8 cellular contexts compared by ENCODE assay signal in the genomic region with DNA sequence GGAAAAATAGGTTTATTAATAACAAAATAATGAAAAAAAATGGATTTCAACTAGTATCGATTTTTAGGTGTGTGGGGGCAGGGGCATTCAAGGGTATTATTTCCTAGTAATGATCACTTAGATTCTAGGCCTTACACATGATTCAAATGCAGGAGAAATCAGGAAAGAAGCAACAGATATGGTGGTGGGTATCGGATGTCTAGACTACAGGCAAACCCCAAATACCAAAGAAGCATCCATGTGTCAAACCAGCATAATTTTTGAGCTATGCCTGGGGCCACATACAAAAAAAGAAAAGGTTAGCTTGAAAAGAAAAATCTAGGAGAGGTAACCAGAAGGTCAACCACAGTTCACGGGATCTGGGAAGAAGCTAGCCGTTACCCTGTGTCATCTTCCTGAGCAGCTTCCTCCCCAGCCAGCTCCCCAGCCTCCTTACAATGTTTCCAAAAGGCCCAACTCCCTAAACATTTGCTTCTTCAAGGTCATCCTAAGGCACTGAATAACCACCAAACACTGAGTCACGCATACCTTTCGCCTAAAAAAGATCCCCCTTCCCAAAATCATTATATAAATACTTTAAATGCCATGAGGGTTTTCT. TPM values are rescaled to one million over a fixed set of nuclear protein-coding genes. Genes with fewer than 3 reads are reported as not detected.
DNase-seq lines count a peak whose midpoint lies in the region; ATAC-seq and TF ChIP-seq lines count a peak whose summit lies in the region.

No MANE protein-coding gene starts in this region.

- DNase-seq in activated CD4-positive, alpha-beta T cell treated with anti-CD3 and anti-CD28 coated beads, Interleukin-2, amount 10 ng/mL, durations not matched to agents 7 days and 5 days = no peak
- no peak for DNase-seq in activated CD4-positive, alpha-beta T cell treated with anti-CD3 and anti-CD28 coated beads, Interleukin-2, amount 50 U/mL, for 48 hours
- no peak for DNase-seq in SK-N-MC (ENCODE audit: low read depth, low spot score)
- DNase-seq in fibroblast of villous mesenchyme (ENCODE audit: low read depth) = peak; percentile 73
- DNase-seq in spleen = no peak
- DNase-seq in NCI-H128 (lab: John Stamatoyannopoulos, UW; ENCODE audit: unreplicated experiment) = no peak

- POLR2A ChIA-PET in activated CD4-positive, alpha-beta T cell treated with anti-CD3 and anti-CD28 coated beads, Interleukin-2, amount 10 ng/mL, durations not matched to agents 7 days and 5 days (lab: Charles Lee) = interaction anchor here (0.9 kb wide), 1 partner anchor 36 kb away, joined by 4 read pairs; no protein-coding TSS in a partner anchor

- peak overlapping the region; percentile 98 for H3K4me3 Mint-ChIP-seq in activated CD4-positive, alpha-beta T cell treated with anti-CD3 and anti-CD28 coated beads, Interleukin-2, amount 10 ng/mL, durations not matched to agents 7 days and 5 days

- H3K4me1 ChIP-seq in spleen = peaks cover 34 to 74% (median 57%) of the 10 kb centered on the region in 6 donors

- peaks cover 11% of the 10 kb centered on the region for H3K36me3 Mint-ChIP-seq in activated CD4-positive, alpha-beta T cell treated with anti-CD3 and anti-CD28 coated beads, Interleukin-2, amount 10 ng/mL, durations not matched to agents 7 days and 5 days (ENCODE audit: low read depth)

- H3K27ac ChIP-seq in SK-N-MC = peak overlapping the region; percentile 88; the same call in 1 of the 2 replicates
- H3K27ac ChIP-seq in spleen = peak overlapping the region in 7 of 8 donors; percentile 29 to 96 (median 95)

- WGBS in spleen, 5 donors = 41 to 54% (median 44%) methylated on average over 6 of the region's 6 CpGs

- intact Hi-C loops in spleen (cut with DNase I; ENCODE audit: low total_unique reads) = no loop called here

- H3K27ac Mint-ChIP-seq in activated CD4-positive, alpha-beta T cell treated with anti-CD3 and anti-CD28 coated beads, Interleukin-2, amount 10 ng/mL, durations not matched to agents 7 days and 5 days = peak overlapping the region; percentile 97

- no peaks in the 10 kb centered on the region for H3K9me3 Mint-ChIP-seq in activated CD4-positive, alpha-beta T cell treated with anti-CD3 and anti-CD28 coated beads, Interleukin-2, amount 10 ng/mL, durations not matched to agents 7 days and 5 days

- TF ChIP-seq CTCF in fibroblast of villous mesenchyme (IDR thresholded peaks at IDR 0.05; ENCODE audit: insufficient read depth, low read depth, low read length) (no peak), spleen (IDR thresholded peaks at IDR 0.05 in 8 of 11, conservative IDR thresholded peaks at IDR 0.05 in 3 of 11) (no peak)

- no peaks in the 10 kb centered on the region for H3K36me3 ChIP-seq in SK-N-MC (ENCODE audit: insufficient read depth, low read length)
- no peaks in the 10 kb centered on the region for H3K36me3 ChIP-seq in spleen

- no peaks in the 10 kb centered on the region for H3K27me3 ChIP-seq in spleen (replicated peaks in 1 of 7)

- TF ChIP-seq POLR2A in spleen (IDR thresholded peaks at IDR 0.05) = no peak

- ATAC-seq in HG03354 (IDR thresholded peaks at IDR 0.05; ENCODE audit: poor library complexity, severe bottlenecking, unreplicated experiment) (no peak), GM18520 (IDR thresholded peaks at IDR 0.05; ENCODE audit: unreplicated experiment) (no peak)

- peaks cover 56% of the 10 kb centered on the region for H3K4me1 Mint-ChIP-seq in activated CD4-positive, alpha-beta T cell treated with anti-CD3 and anti-CD28 coated beads, Interleukin-2, amount 10 ng/mL, durations not matched to agents 7 days and 5 days

- H3K9me3 ChIP-seq in SK-N-MC (ENCODE audit: low read depth, low read length) (no peaks in the 10 kb centered on the region), spleen (no peaks in the 10 kb centered on the region)

- H3K4me3 ChIP-seq in SK-N-MC = peak overlapping the region; percentile 95
- peak overlapping the region; percentile 65 for H3K4me3 ChIP-seq in fibroblast of villous mesenchyme (ENCODE audit: low read depth, low read length)
- peak overlapping the region in 6 of 8 donors; percentile 50 to 74 (median 71) for H3K4me3 ChIP-seq in spleen

- no peaks in the 10 kb centered on the region for H3K27me3 Mint-ChIP-seq in activated CD4-positive, alpha-beta T cell treated with anti-CD3 and anti-CD28 coated beads, Interleukin-2, amount 10 ng/mL, durations not matched to agents 7 days and 5 days

- peak overlapping the region; percentile 99 for H3K9ac ChIP-seq in SK-N-MC (ENCODE audit: insufficient read length)

- CTCF ChIA-PET in activated CD4-positive, alpha-beta T cell treated with anti-CD3 and anti-CD28 coated beads, Interleukin-2, amount 10 ng/mL, durations not matched to agents 7 days and 5 days (lab: Charles Lee) = interaction anchor here (0.6 to 1.4 kb wide), 2 partner anchors 24 to 937 kb away, joined by 3 read pairs; no protein-coding TSS in a partner anchor

RNA-seq across cellular contexts. Expression of a gene that starts 3.2 kb away (rescaled TPM):
- 10 to 100 TPM; 91.3 to 92.3 TPM for total RNA-seq in activated CD4-positive, alpha-beta T cell treated with anti-CD3 and anti-CD28 coated beads, Interleukin-2, amount 10 ng/mL, durations not matched to agents 7 days and 5 days
- total RNA-seq in fibroblast of villous mesenchyme = 28.3 and 39.3 TPM in 2 replicates
- 100 to 1,000 TPM in 1 of 7 donors, 10 to 100 TPM in 6; 43.4 to 121 (median 62.8) TPM for total RNA-seq in spleen
- polyA plus RNA-seq in spleen = 10 to 100 TPM; 28.4 to 37.4 (median 30.9) TPM
